ENCODE assay signal across 8 cellular contexts in genomic region chr1:202861420-202862121, GRCh38. TPM values are rescaled to one million over a fixed set of nuclear protein-coding genes. Genes with fewer than 3 reads are reported as not detected.
DNase-seq lines count a peak whose midpoint lies in the region; ATAC-seq and TF ChIP-seq lines count a peak whose summit lies in the region.

No MANE protein-coding gene starts in this region.

- H3K4me3 ChIP-seq in ectodermal cell (ENCODE audit: insufficient read depth, low read depth, low read length) (peak overlapping the region; percentile 82), right lobe of liver (peak overlapping the region; percentile 71 to 86 (median 85))

- H3K9me3 ChIP-seq in ectodermal cell (ENCODE audit: control insufficient read depth, low read length) (no peaks in the 10 kb centered on the region), right lobe of liver (no peaks in the 10 kb centered on the region)

- 0 to 1% methylated on average over 44 of the region's 44 CpGs for WGBS in ectodermal cell, 2 experiments
- WGBS in right lobe of liver (ENCODE audit: insufficient coverage, low coverage, low lambda C conversion rate, missing lambda C conversion rate), result 1% methylated on average over 10 of the region's 44 CpGs

- ATAC-seq in GM18502 (IDR thresholded peaks at IDR 0.05; ENCODE audit: poor library complexity, unreplicated experiment), result peak; percentile 84
- peak; percentile 90 for ATAC-seq in HG03066 (IDR thresholded peaks at IDR 0.05; ENCODE audit: low read depth, unreplicated experiment)
- peak; percentile 64 to 71 for ATAC-seq in activated CD4-positive, CD25-positive, alpha-beta regulatory T cell treated with anti-CD3 and anti-CD28 coated beads, Interleukin-2, amount 50 U/mL, for 24 hours
- ATAC-seq in right lobe of liver, result peak; percentile 92 to 95 (median 94)

- no peak for TF ChIP-seq CTCF in right lobe of liver (IDR thresholded peaks at IDR 0.05)

- TF ChIP-seq POLR2A in right lobe of liver (IDR thresholded peaks at IDR 0.05), result no peak

- H3K36me3 ChIP-seq in ectodermal cell (ENCODE audit: control insufficient read depth, insufficient read depth, low read length), result peaks cover 17% of the 10 kb centered on the region
- H3K36me3 ChIP-seq in right lobe of liver, result no peaks in the 10 kb centered on the region

- DNase-seq in 8988T (peak; percentile 85), NCI-H2196 treated with DMSO at 0.1 percent for 48 hours (lab: John Stamatoyannopoulos, UW; ENCODE audit: unreplicated experiment) (peak; percentile 86), right lobe of liver (peak; percentile 96 to 98 (median 97))
- peak; percentile 30 for DNase-seq in stimulated activated CD4-positive, alpha-beta T cell treated with anti-CD3 and anti-CD28 coated beads, Interleukin-4, amount 100 ng/mL, for 24 hours

- intact Hi-C loops in right lobe of liver (cut with DNase I), result no loop called here

- no peaks in the 10 kb centered on the region for H3K4me1 ChIP-seq in ectodermal cell (ENCODE audit: control insufficient read depth, insufficient read depth, low read length)
- H3K4me1 ChIP-seq in right lobe of liver, result peaks cover 0 to 49% (median 5%) of the 10 kb centered on the region in 4 donors

- no peaks in the 10 kb centered on the region for H3K27me3 ChIP-seq in ectodermal cell (ENCODE audit: control insufficient read depth, insufficient read depth, low read length, poor library complexity, severe bottlenecking)
- H3K27me3 ChIP-seq in right lobe of liver, result no peaks in the 10 kb centered on the region

- H3K27ac ChIP-seq in ectodermal cell (ENCODE audit: insufficient read depth, low read depth, low read length, poor library complexity, severe bottlenecking) (peak overlapping the region; percentile 84), right lobe of liver (peak overlapping the region; percentile 58 to 86 (median 62))

RNA-seq across cellular contexts. Expression of gene RABIF, which starts 27.4 kb away (rescaled TPM):
- polyA plus RNA-seq in ectodermal cell (2013, experiment 1 of 4), result 13.0 TPM
- polyA plus RNA-seq in ectodermal cell (2013, experiment 2 of 4), result 14.2 TPM
- 11.6 TPM for polyA plus RNA-seq in ectodermal cell (2013, experiment 3 of 4)
- polyA plus RNA-seq in ectodermal cell (2013, experiment 4 of 4), result 12.0 TPM
- total RNA-seq in right lobe of liver, result 1 to 10 TPM; 2.6 to 6.3 (median 4.5) TPM

RNA-seq across cellular contexts. Expression of gene PCAT6, which starts 50.8 kb away (rescaled TPM):
- polyA plus RNA-seq in ectodermal cell (2013, experiment 1 of 4), result 9.0 TPM
- polyA plus RNA-seq in ectodermal cell (2013, experiment 2 of 4), result 5.4 TPM
- polyA plus RNA-seq in ectodermal cell (2013, experiment 3 of 4), result 7.2 TPM
- polyA plus RNA-seq in ectodermal cell (2013, experiment 4 of 4), result 9.0 TPM
- total RNA-seq in right lobe of liver, result under 1 TPM in 2 of 6 experiments, not detected in 4; 0.49 to 0.86 TPM

RNA-seq across cellular contexts. Expression of gene KDM5B, which starts 53.4 kb away (rescaled TPM):
- polyA plus RNA-seq in ectodermal cell (2013, experiment 1 of 4), result 137 TPM
- 160 TPM for polyA plus RNA-seq in ectodermal cell (2013, experiment 2 of 4)
- polyA plus RNA-seq in ectodermal cell (2013, experiment 3 of 4), result 100 TPM
- polyA plus RNA-seq in ectodermal cell (2013, experiment 4 of 4), result 118 TPM
- total RNA-seq in right lobe of liver, result 10 to 100 TPM; 12.0 to 22.6 (median 16.1) TPM

Comparison
In these comparisons a context has a peak if more than half of its experiments do, and no peak if none do; other contexts are left out.
1. Peak in every context shown above with its lines: DNase-seq, ATAC-seq, H3K4me3 ChIP-seq and H3K27ac ChIP-seq.
2. DNase-seq: peak in every context shown above with its lines; median percentile 97 in right lobe of liver; 86 in NCI-H2196 treated with DMSO at 0.1 percent for 48 hours; 85 in 8988T; 30 in stimulated activated CD4-positive, alpha-beta T cell treated with anti-CD3 and anti-CD28 coated beads, Interleukin-4, amount 100 ng/mL, for 24 hours.